In genomic region chr1:244316407-244316806, GRCh38 we compare ENCODE assay signal across 27 cellular contexts.
A peak's percentile ranks its signal among the peaks of the same experiment; 100 is the strongest.
DNase-seq lines count a peak whose midpoint lies in the region; ATAC-seq and TF ChIP-seq lines count a peak whose summit lies in the region.
"Had no signal": no experiment of that assay in that cellular context is flagged by ENCODE, and none has a peak within 500 bp of the region (broad histone marks: within the 10 kb centered on the region; RNA-seq: fewer than 3 reads in every experiment).

No MANE protein-coding gene starts in this region.

- H3K4me2 ChIP-seq in IMR-90 (ENCODE audit: low read depth, low read length): no peak overlapping the region
- H3K4me2 ChIP-seq in trophoblast cell (ENCODE audit: low read length): no peak overlapping the region

- no peak overlapping the region for H4K5ac ChIP-seq in IMR-90 (ENCODE audit: low read depth, low read length)

- H3K14ac ChIP-seq in IMR-90 (replicated peaks; ENCODE audit: low read depth, low read length) (no peak overlapping the region), trophoblast cell (ENCODE audit: low read length) (no peak overlapping the region)

- H4K20me1 ChIP-seq in IMR-90 (ENCODE audit: insufficient read depth, low read length): no peaks in the 10 kb centered on the region

- H3K4me3 Mint-ChIP-seq in effector memory CD8-positive, alpha-beta T cell: no peak overlapping the region
- no peak overlapping the region for H3K4me3 Mint-ChIP-seq in naive thymus-derived CD8-positive, alpha-beta T cell
- H3K4me3 Mint-ChIP-seq: activated CD4-positive, alpha-beta T cell treated with anti-CD3 and anti-CD28 coated beads, Interleukin-2, amount 10 ng/mL, durations not matched to agents 24 days and 14 days; activated naive CD8-positive, alpha-beta T cell treated with anti-CD3 and anti-CD28 coated beads, Interleukin-2, amount 10 ng/mL, durations not matched to agents 7 days and 5 days; activated T-cell treated with anti-CD3 and anti-CD28 coated beads, Interleukin-2, amount 50 U/mL, for 24 hours; central memory CD8-positive, alpha-beta T cell; stimulated activated naive B cell treated with anti-CD40 and anti-IgM and Interleukin-4, amounts not matched to agents 10 μg/mL and 1 μg/mL and 100 μg/mL, for 72 hours; T-cell had no signal

- no peak for TF ChIP-seq CTCF in IMR-90 (conservative IDR thresholded peaks at IDR 0.05; ENCODE audit: low read depth, low read length)

- H3K23ac ChIP-seq in IMR-90 (ENCODE audit: low read depth, low read length): no peak overlapping the region
- H3K23ac ChIP-seq in trophoblast cell (ENCODE audit: low read length): no peak overlapping the region

- no peak overlapping the region for H2BK12ac ChIP-seq in trophoblast cell (ENCODE audit: low read length)

- H3K9me3 ChIP-seq in IMR-90 (ENCODE audit: control insufficient read depth, insufficient read depth, low read length) (no peaks in the 10 kb centered on the region), trophoblast cell (ENCODE audit: insufficient read depth, low read depth, low read length) (no peaks in the 10 kb centered on the region)
- H3K9me3 ChIP-seq: body of pancreas, HAP-1, heart left ventricle, SJSA1, upper lobe of right lung had no signal

- H3K27ac ChIP-seq in IMR-90 (ENCODE audit: insufficient read depth, low read length) (no peak overlapping the region), trophoblast cell (ENCODE audit: low read depth, low read length) (no peak overlapping the region)
- H3K27ac ChIP-seq: body of pancreas, heart left ventricle, RWPE1, SJSA1, skin epidermis, upper lobe of right lung, WERI-Rb-1 had no signal

- TF ChIP-seq POLR2A in IMR-90 (IDR thresholded peaks at IDR 0.05; ENCODE audit: low read depth, low read length): no peak

- H3K4me1 ChIP-seq in IMR-90 (ENCODE audit: control insufficient read depth, insufficient read depth, low read length): no peaks in the 10 kb centered on the region; the same call in 1 of the 2 replicates
- H3K4me1 ChIP-seq in trophoblast cell (ENCODE audit: control insufficient read depth in 1 of 2, insufficient read depth in 2 of 2, low read length in 2 of 2): no peaks in the 10 kb centered on the region
- H3K4me1 ChIP-seq: body of pancreas, HAP-1 had no signal

- H2BK5ac ChIP-seq in IMR-90 (ENCODE audit: low read depth, low read length, poor library complexity, severe bottlenecking) (no peak overlapping the region), trophoblast cell (ENCODE audit: low read depth, low read length, poor library complexity) (no peak overlapping the region)

- H3K36me3 ChIP-seq in IMR-90 (ENCODE audit: control insufficient read depth, insufficient read depth, low read length) (no peaks in the 10 kb centered on the region), trophoblast cell (ENCODE audit: control insufficient read depth in 1 of 2, insufficient read depth in 2 of 2, low read length in 2 of 2) (no peaks in the 10 kb centered on the region)
- H3K36me3 ChIP-seq: HAP-1, heart left ventricle, SJSA1, upper lobe of right lung, WERI-Rb-1 had no signal

- no peak overlapping the region for H3K4ac ChIP-seq in IMR-90 (ENCODE audit: low read depth, low read length)
- no peak overlapping the region for H3K4ac ChIP-seq in trophoblast cell (ENCODE audit: low read depth, low read length)

- H3K4me3 ChIP-seq in IMR-90 (ENCODE audit: insufficient read depth, low read depth, low read length): no peak overlapping the region
- H3K4me3 ChIP-seq in trophoblast cell (ENCODE audit: low read depth, low read length): no peak overlapping the region
- H3K4me3 ChIP-seq: body of pancreas, HAP-1, heart left ventricle, SJSA1, skin epidermis, upper lobe of right lung had no signal

- no peak overlapping the region for H3K56ac ChIP-seq in IMR-90 (ENCODE audit: extremely low read depth, insufficient read depth, low read length)

- dilution Hi-C loops in IMR-90 (cut with HindIII; ENCODE audit: low sequenced_read_pairs, unreplicated experiment): no loop called here

- no peak overlapping the region for H2BK20ac ChIP-seq in IMR-90 (ENCODE audit: low read depth, low read length)

- H3K9me1 ChIP-seq in IMR-90 (ENCODE audit: insufficient read depth, low read length): no peaks in the 10 kb centered on the region

- H3K79me1 ChIP-seq in IMR-90 (ENCODE audit: low read depth in 1 of 2, low read length in 2 of 2) (no peaks in the 10 kb centered on the region), trophoblast cell (ENCODE audit: low read length) (peaks cover 2% of the 10 kb centered on the region)

- H3K36me3 Mint-ChIP-seq in effector memory CD8-positive, alpha-beta T cell (ENCODE audit: insufficient read depth): peaks cover 17% of the 10 kb centered on the region
- no peaks in the 10 kb centered on the region for H3K36me3 Mint-ChIP-seq in naive thymus-derived CD8-positive, alpha-beta T cell
- H3K36me3 Mint-ChIP-seq: activated naive CD8-positive, alpha-beta T cell treated with anti-CD3 and anti-CD28 coated beads, Interleukin-2, amount 10 ng/mL, durations not matched to agents 7 days and 5 days; stimulated activated naive B cell treated with anti-CD40 and anti-IgM and Interleukin-4, amounts not matched to agents 10 μg/mL and 1 μg/mL and 100 μg/mL, for 72 hours; T-cell had no signal

- H2AFZ ChIP-seq in IMR-90 (replicated peaks; ENCODE audit: low read length, poor library complexity) (no peak overlapping the region), trophoblast cell (ENCODE audit: insufficient read depth, low read length, poor library complexity) (no peak overlapping the region)

- intact Hi-C loops in IMR-90 (cut with micrococcal nuclease): no loop called here

- POLR2A ChIA-PET in IMR-90 (lab: Charles Lee; ENCODE audit: unreplicated experiment): no interaction called here
- POLR2A ChIA-PET in naive thymus-derived CD8-positive, alpha-beta T cell (lab: Charles Lee): no interaction called here

- no peak for TF ChIP-seq RAD21 in IMR-90 (IDR thresholded peaks at IDR 0.05; ENCODE audit: low read length)

- no peaks in the 10 kb centered on the region for H3K9me3 Mint-ChIP-seq in effector memory CD8-positive, alpha-beta T cell
- peaks cover 0 to 3% (median 0%) of the 10 kb centered on the region in 9 donors for H3K9me3 Mint-ChIP-seq in naive thymus-derived CD8-positive, alpha-beta T cell
- H3K9me3 Mint-ChIP-seq: activated naive CD8-positive, alpha-beta T cell treated with anti-CD3 and anti-CD28 coated beads, Interleukin-2, amount 10 ng/mL, durations not matched to agents 7 days and 5 days; activated T-cell treated with anti-CD3 and anti-CD28 coated beads, Interleukin-2, amount 50 U/mL, for 24 hours; central memory CD8-positive, alpha-beta T cell; stimulated activated naive B cell treated with anti-CD40 and anti-IgM and Interleukin-4, amounts not matched to agents 10 μg/mL and 1 μg/mL and 100 μg/mL, for 72 hours; T-cell had no signal

- H3K27ac Mint-ChIP-seq in effector memory CD8-positive, alpha-beta T cell: peak overlapping the region; percentile 34 to 80
- peak overlapping the region in 1 of 10 donors; percentile 58 for H3K27ac Mint-ChIP-seq in naive thymus-derived CD8-positive, alpha-beta T cell
- H3K27ac Mint-ChIP-seq: activated CD4-positive, alpha-beta T cell treated with anti-CD3 and anti-CD28 coated beads, Interleukin-2, amount 10 ng/mL, durations not matched to agents 24 days and 14 days; activated naive CD8-positive, alpha-beta T cell treated with anti-CD3 and anti-CD28 coated beads, Interleukin-2, amount 10 ng/mL, durations not matched to agents 7 days and 5 days; activated T-cell treated with anti-CD3 and anti-CD28 coated beads, Interleukin-2, amount 50 U/mL, for 24 hours; stimulated activated naive B cell treated with anti-CD40 and anti-IgM and Interleukin-4, amounts not matched to agents 10 μg/mL and 1 μg/mL and 100 μg/mL, for 72 hours; T-cell had no signal

- H2AK5ac ChIP-seq in IMR-90 (ENCODE audit: low read depth, low read length): no peak overlapping the region
- no peak overlapping the region for H2AK5ac ChIP-seq in trophoblast cell (ENCODE audit: low read length)

- H4K8ac ChIP-seq in IMR-90 (ENCODE audit: low read depth in 2 of 2, low read length in 2 of 2): no peak overlapping the region
- H4K8ac ChIP-seq in trophoblast cell (ENCODE audit: low read depth, low read length): no peak overlapping the region

- peaks cover 31 to 41% of the 10 kb centered on the region in 2 donors for H3K4me1 Mint-ChIP-seq in effector memory CD8-positive, alpha-beta T cell (ENCODE audit: low read depth in 2 of 2)
- H3K4me1 Mint-ChIP-seq in naive thymus-derived CD8-positive, alpha-beta T cell: peaks cover 3 to 37% (median 12%) of the 10 kb centered on the region in 4 donors

- DNase-seq in AG20443 (ENCODE audit: low spot score) (peak; percentile 42), IMR-90 (peak; percentile 69), trophoblast cell (peak; percentile 41 to 64)
- no peak for DNase-seq in effector memory CD8-positive, alpha-beta T cell
- DNase-seq in activated CD4-positive, CD25-positive, alpha-beta regulatory T cell (lab: John Stamatoyannopoulos, UW): no peak
- no peak for DNase-seq in naive thymus-derived CD8-positive, alpha-beta T cell
- DNase-seq: activated CD4-positive, alpha-beta T cell treated with anti-CD3 and anti-CD28 coated beads, Interleukin-2, amount 10 ng/mL, durations not matched to agents 24 days and 14 days; activated gamma-delta T cell; activated naive CD8-positive, alpha-beta T cell treated with anti-CD3 and anti-CD28 coated beads, Interleukin-2, amount 10 ng/mL, durations not matched to agents 7 days and 5 days; activated T-cell treated with anti-CD3 and anti-CD28 coated beads, Interleukin-2, amount 50 U/mL, for 24 hours; body of pancreas; COR-L47; erythroblast; heart left ventricle; NCI-H446 treated with DMSO at 0.1 percent for 48 hours; OCI-M1; stimulated activated naive B cell treated with anti-CD40 and anti-IgM and Interleukin-4, amounts not matched to agents 10 μg/mL and 1 μg/mL and 100 μg/mL, for 72 hours; substantia nigra; T-cell; upper lobe of right lung had no signal

- in situ Hi-C loops in IMR-90 (cut with MboI; ENCODE audit: low sequenced_read_pairs): no loop called here

- no peak overlapping the region for H2AK9ac ChIP-seq in IMR-90 (replicated peaks; ENCODE audit: low read depth, low read length, poor library complexity)

- no peak overlapping the region for H3K9ac ChIP-seq in IMR-90 (ENCODE audit: low read depth, low read length)
- no peak overlapping the region for H3K9ac ChIP-seq in trophoblast cell (ENCODE audit: low read length)

- H3K27me3 ChIP-seq in IMR-90 (ENCODE audit: control insufficient read depth, insufficient read depth, low read length): no peaks in the 10 kb centered on the region
- no peaks in the 10 kb centered on the region for H3K27me3 ChIP-seq in trophoblast cell (ENCODE audit: insufficient read depth, low read length)
- H3K27me3 ChIP-seq: body of pancreas, heart left ventricle, SJSA1, upper lobe of right lung had no signal

- no peaks in the 10 kb centered on the region for H3K79me2 ChIP-seq in trophoblast cell (ENCODE audit: control insufficient read depth, insufficient read depth, low read length, poor library complexity)

- ATAC-seq in IMR-90 (ENCODE audit: low read depth) (peak; percentile 30; the same call in 1 of the 2 replicates), HG02870 (IDR thresholded peaks at IDR 0.05; ENCODE audit: unreplicated experiment) (no peak)
- ATAC-seq in effector memory CD8-positive, alpha-beta T cell (replicated peaks): no peak
- no peak for ATAC-seq in naive thymus-derived CD8-positive, alpha-beta T cell
- ATAC-seq: body of pancreas; heart left ventricle; stimulated activated naive B cell treated with anti-CD40 and anti-IgM and Interleukin-4, amounts not matched to agents 10 μg/mL and 1 μg/mL and 100 μg/mL, for 72 hours; T-cell; upper lobe of right lung had no signal

- no peak overlapping the region for H4K12ac ChIP-seq in trophoblast cell (ENCODE audit: low read depth, low read length)

- 86% methylated on average over 2 of the region's 6 CpGs; no CpG with 5 or more reads in 1 of the 2 experiments for WGBS in IMR-90 (ENCODE audit: extremely low coverage in 2 of 2, insufficient read length in 1 of 2), 2 experiments
- WGBS in trophoblast cell (ENCODE audit: extremely low coverage, insufficient coverage, insufficient read length): no CpG with 5 or more reads among the region's 6 CpGs

- CTCF ChIA-PET in IMR-90 (lab: Yijun Ruan, JAX): interaction anchor here (0.6 kb wide), 1 partner anchor 402 kb away, joined by 3 read pairs; no protein-coding TSS in a partner anchor

- no TSS peak for BruUV-seq in IMR-90 (replicated peaks; lab: Mats Ljungman, UMichigan)

- no peaks in the 10 kb centered on the region for H3K27me3 Mint-ChIP-seq in effector memory CD8-positive, alpha-beta T cell
- no peaks in the 10 kb centered on the region for H3K27me3 Mint-ChIP-seq in naive thymus-derived CD8-positive, alpha-beta T cell
- H3K27me3 Mint-ChIP-seq: activated CD4-positive, alpha-beta T cell treated with anti-CD3 and anti-CD28 coated beads, Interleukin-2, amount 10 ng/mL, durations not matched to agents 24 days and 14 days; activated naive CD8-positive, alpha-beta T cell treated with anti-CD3 and anti-CD28 coated beads, Interleukin-2, amount 10 ng/mL, durations not matched to agents 7 days and 5 days; activated T-cell treated with anti-CD3 and anti-CD28 coated beads, Interleukin-2, amount 50 U/mL, for 24 hours; central memory CD8-positive, alpha-beta T cell; stimulated activated naive B cell treated with anti-CD40 and anti-IgM and Interleukin-4, amounts not matched to agents 10 μg/mL and 1 μg/mL and 100 μg/mL, for 72 hours; T-cell had no signal

- H2BK15ac ChIP-seq in IMR-90 (ENCODE audit: low read depth, low read length): no peak overlapping the region

- H2BK120ac ChIP-seq in IMR-90 (ENCODE audit: low read depth, low read length) (peak overlapping the region; percentile 33; the same call in 1 of the 2 replicates), trophoblast cell (ENCODE audit: insufficient read depth, low read length, poor library complexity) (no peak overlapping the region)

- no peak overlapping the region for H3K18ac ChIP-seq in IMR-90 (ENCODE audit: low read depth, low read length)
- H3K18ac ChIP-seq in trophoblast cell (ENCODE audit: low read length): no peak overlapping the region

- H4K91ac ChIP-seq in IMR-90 (ENCODE audit: insufficient read depth, low read depth, low read length): no peak overlapping the region
- H4K91ac ChIP-seq in trophoblast cell (ENCODE audit: low read depth, low read length): no peak overlapping the region

Comparison
In these comparisons a context has a peak if more than half of its experiments do, and no peak if none do; other contexts are left out.
1. DNase-seq: peak in AG20443 (single experiment), IMR-90 (single experiment) and trophoblast cell (2 of 2); none in effector memory CD8-positive, alpha-beta T cell (0 of 3), activated CD4-positive, CD25-positive, alpha-beta regulatory T cell (0 of 4) and naive thymus-derived CD8-positive, alpha-beta T cell (0 of 10).